ENCODE assay signal across 13 cellular contexts in genomic region chr12:103181366-103182152, GRCh38.
DNase-seq lines count a peak whose midpoint lies in the region; ATAC-seq and FAIRE-seq lines count a peak whose summit lies in the region.
"Had no signal": no experiment of that assay in that cellular context is flagged by ENCODE, and none has a peak within 500 bp of the region (broad histone marks: within the 10 kb centered on the region; RNA-seq: fewer than 3 reads in every experiment).

No MANE protein-coding gene starts in this region.

- H3K4me1 Mint-ChIP-seq in IgD-negative memory B cell: peaks cover 10 to 12% (median 10%) of the 10 kb centered on the region in 3 donors
- H3K4me1 Mint-ChIP-seq in activated CD4-positive, alpha-beta T cell treated with anti-CD3 and anti-CD28 coated beads for 36 hours: no peaks in the 10 kb centered on the region

- H3K27ac Mint-ChIP-seq in IgD-negative memory B cell: peak overlapping the region in 2 of 3 donors; percentile 18 to 29
- H3K27ac Mint-ChIP-seq in activated CD4-positive, alpha-beta T cell treated with anti-CD3 and anti-CD28 coated beads for 36 hours: no peak overlapping the region

- intact Hi-C loops in activated CD4-positive, alpha-beta T cell treated with anti-CD3 and anti-CD28 coated beads for 36 hours (cut with DNase I, micrococcal nuclease): no loop called here

- DNase-seq in GM18507 (ENCODE audit: extremely low spot score, insufficient read length, low read depth) (peak; percentile 11), SKM-1 (lab: John Stamatoyannopoulos, UW; ENCODE audit: unreplicated experiment) (no peak), HuH-7 (ENCODE audit: low spot score) (no peak)
- DNase-seq in activated CD4-positive, alpha-beta T cell treated with anti-CD3 and anti-CD28 coated beads for 36 hours: no peak
- DNase-seq in stimulated activated naive CD4-positive, alpha-beta T cell treated with Interleukin-2 at 50 U/mL for 16 hours (lab: John Stamatoyannopoulos, UW): no peak
- DNase-seq: activated naive CD4-positive, alpha-beta T cell; colonic mucosa; NCI-H2081 treated with DMSO at 0.1 percent for 48 hours had no signal

- FAIRE-seq in GM18507 (lab: Jason Lieb, UNC): peak; percentile 92
- FAIRE-seq: frontal cortex had no signal

- H3K9me3 Mint-ChIP-seq in IgD-negative memory B cell: peaks cover 0 to 7% (median 0%) of the 10 kb centered on the region in 3 donors
- peaks cover 5% of the 10 kb centered on the region for H3K9me3 Mint-ChIP-seq in activated CD4-positive, alpha-beta T cell treated with anti-CD3 and anti-CD28 coated beads for 36 hours (ENCODE audit: low read depth)

- peak; percentile 79 for ATAC-seq in GM19467 (IDR thresholded peaks at IDR 0.05; ENCODE audit: unreplicated experiment)
- ATAC-seq in HG02938 (IDR thresholded peaks at IDR 0.05; ENCODE audit: unreplicated experiment): peak; percentile 83
- no peak for ATAC-seq in activated CD4-positive, alpha-beta T cell treated with anti-CD3 and anti-CD28 coated beads for 36 hours
- ATAC-seq: Right ventricle myocardium inferior had no signal

- H3K36me3 Mint-ChIP-seq in IgD-negative memory B cell: peaks cover 4% of the 10 kb centered on the region
- no peaks in the 10 kb centered on the region for H3K36me3 Mint-ChIP-seq in activated CD4-positive, alpha-beta T cell treated with anti-CD3 and anti-CD28 coated beads for 36 hours (ENCODE audit: low read depth)

- H3K27me3 Mint-ChIP-seq in IgD-negative memory B cell: peaks cover 1% of the 10 kb centered on the region
- peaks cover 5% of the 10 kb centered on the region for H3K27me3 Mint-ChIP-seq in activated CD4-positive, alpha-beta T cell treated with anti-CD3 and anti-CD28 coated beads for 36 hours

- POLR2A ChIA-PET in activated CD4-positive, alpha-beta T cell treated with anti-CD3 and anti-CD28 coated beads for 36 hours (lab: Charles Lee): no interaction called here

- CTCF ChIA-PET in activated CD4-positive, alpha-beta T cell treated with anti-CD3 and anti-CD28 coated beads for 36 hours (lab: Charles Lee): no interaction called here

- peak overlapping the region in 2 of 4 donors; percentile 8 to 46 for H3K4me3 Mint-ChIP-seq in IgD-negative memory B cell
- H3K4me3 Mint-ChIP-seq in activated CD4-positive, alpha-beta T cell treated with anti-CD3 and anti-CD28 coated beads for 36 hours: no peak overlapping the region
